In the genomic region with DNA sequence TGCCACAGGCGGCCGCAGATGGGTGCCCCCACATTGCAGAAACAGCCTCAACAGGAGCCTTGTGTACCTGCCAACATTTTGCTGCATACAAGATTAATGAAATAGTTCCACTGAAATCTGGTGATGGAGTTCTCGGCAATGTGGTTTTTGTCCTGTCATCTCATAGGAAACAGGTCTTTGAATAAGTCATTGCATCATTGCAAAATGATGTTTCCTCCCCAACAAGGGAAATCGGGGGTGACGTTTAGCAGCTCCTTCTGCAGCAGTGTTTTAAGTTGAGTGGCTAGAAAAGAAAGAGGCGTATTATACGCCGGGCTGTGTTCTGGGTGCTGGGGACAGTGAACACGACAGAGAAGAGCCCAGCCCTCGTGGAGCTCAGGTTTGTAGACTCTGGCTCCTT, we compare ENCODE assay signal across 23 cellular contexts.
A peak's percentile ranks its signal among the peaks of the same experiment; 100 is the strongest.
DNase-seq lines count a peak whose midpoint lies in the region; ATAC-seq, FAIRE-seq and TF ChIP-seq lines count a peak whose summit lies in the region.
"Had no signal": no experiment of that assay in that cellular context is flagged by ENCODE, and none has a peak within 500 bp of the region (broad histone marks: within the 10 kb centered on the region; RNA-seq: fewer than 3 reads in every experiment).

No MANE protein-coding gene starts in this region.

- CTCF ChIA-PET in K562 (lab: Yijun Ruan, JAX; ENCODE audit: low intra/inter-chr PET ratio), result no interaction called here

- no peaks in the 10 kb centered on the region for H3K36me3 Mint-ChIP-seq in activated CD4-positive, alpha-beta T cell treated with anti-CD3 and anti-CD28 coated beads, Interleukin-2, amount 10 ng/mL, durations not matched to agents 24 days and 14 days (ENCODE audit: low read depth)

- H3K9me3 ChIP-seq in K562 (replicated peaks; ENCODE audit: control insufficient read depth, insufficient read depth, low read depth, low read length) (no peaks in the 10 kb centered on the region), kidney (ENCODE audit: control insufficient read depth in 1 of 2, low read length in 2 of 2) (no peaks in the 10 kb centered on the region)
- H3K9me3 ChIP-seq: BE2C, colonic mucosa, sigmoid colon, testis had no signal

- no peak for TF ChIP-seq EP300 in K562 (IDR thresholded peaks at IDR 0.05; ENCODE audit: low read length)

- H3K36me3 ChIP-seq in K562 (ENCODE audit: control insufficient read depth, insufficient read depth, low read length), result no peaks in the 10 kb centered on the region
- H3K36me3 ChIP-seq in kidney (ENCODE audit: control insufficient read depth in 1 of 2, insufficient read depth in 2 of 2, low read length in 2 of 2), result no peaks in the 10 kb centered on the region
- H3K36me3 ChIP-seq: BE2C, colonic mucosa, sigmoid colon had no signal

- H3K4me1 ChIP-seq in K562 (replicated peaks in 1 of 2; ENCODE audit: control insufficient read depth in 2 of 2, insufficient read depth in 2 of 2, low read length in 2 of 2) (no peaks in the 10 kb centered on the region; a peak in 1 of 5 replicates), kidney (ENCODE audit: control insufficient read depth in 1 of 2, insufficient read depth in 1 of 2, low read depth in 1 of 2, low read length in 2 of 2) (peaks cover 11 to 14% of the 10 kb centered on the region in 2 donors)
- H3K4me1 ChIP-seq: testis had no signal

- peaks cover 3% of the 10 kb centered on the region; the same call in 1 of the 2 replicates for H4K20me1 ChIP-seq in K562 (replicated peaks; ENCODE audit: control insufficient read depth, insufficient read depth, low read length)

- no peak for ATAC-seq in K562
- ATAC-seq in GM19455 (IDR thresholded peaks at IDR 0.05; ENCODE audit: unreplicated experiment), result no peak
- ATAC-seq in HG03520 (IDR thresholded peaks at IDR 0.05; ENCODE audit: unreplicated experiment), result no peak
- ATAC-seq: activated CD8-positive, alpha-beta T cell treated with anti-CD3 and anti-CD28 coated beads for 36 hours; activated naive CD8-positive, alpha-beta T cell treated with anti-CD3 and anti-CD28 coated beads, Interleukin-2, amount 50 U/mL, for 24 hours; PC-3 had no signal

- TF ChIP-seq RAD21 in K562 (CRISPR knock-in tag; conservative IDR thresholded peaks at IDR 0.05 in 1 of 2, IDR thresholded peaks at IDR 0.05 in 1 of 2), result no peak

- H3K27me3 Mint-ChIP-seq in activated CD4-positive, alpha-beta T cell treated with anti-CD3 and anti-CD28 coated beads, Interleukin-2, amount 10 ng/mL, durations not matched to agents 24 days and 14 days, result no peaks in the 10 kb centered on the region
- H3K27me3 Mint-ChIP-seq: activated CD8-positive, alpha-beta T cell treated with anti-CD3 and anti-CD28 coated beads for 36 hours; activated naive CD8-positive, alpha-beta T cell treated with anti-CD3 and anti-CD28 coated beads, Interleukin-2, amount 50 U/mL, for 24 hours had no signal

- peaks cover 54 to 92% of the 10 kb centered on the region in 2 experiments for H3K27me3 ChIP-seq in K562 (ENCODE audit: control insufficient read depth in 2 of 2, insufficient read depth in 2 of 2, low read length in 2 of 2)
- H3K27me3 ChIP-seq: BE2C, colonic mucosa, sigmoid colon, testis had no signal

- 3% methylated on average over 10 of the region's 10 CpGs for WGBS in K562 (ENCODE audit: insufficient coverage, low coverage, missing lambda C conversion rate)

- H3K4me1 Mint-ChIP-seq in activated CD4-positive, alpha-beta T cell treated with anti-CD3 and anti-CD28 coated beads, Interleukin-2, amount 10 ng/mL, durations not matched to agents 24 days and 14 days, result no peaks in the 10 kb centered on the region

- no peaks in the 10 kb centered on the region for H3K9me1 ChIP-seq in K562 (ENCODE audit: control insufficient read depth, insufficient read depth, low read length)

- H2AFZ ChIP-seq in K562 (ENCODE audit: low read depth, low read length), result no peak overlapping the region

- POLR2A ChIA-PET in K562 (lab: Yijun Ruan, JAX), result no interaction called here

- DNase-seq in Daoy (ENCODE audit: low read depth) (peak; percentile 46), NCI-H226 (peak; percentile 61), K562 (ENCODE audit: extremely low read depth in 1 of 4, low spot score in 3 of 4) (no peak), kidney (peak; percentile 29), frontal cortex (ENCODE audit: low spot score in 2 of 2) (no peak)
- DNase-seq in activated CD4-positive, alpha-beta T cell treated with anti-CD3 and anti-CD28 coated beads, Interleukin-2, amount 10 ng/mL, durations not matched to agents 24 days and 14 days, result no peak
- DNase-seq: activated CD8-positive, alpha-beta T cell treated with anti-CD3 and anti-CD28 coated beads for 36 hours; activated naive CD8-positive, alpha-beta T cell treated with anti-CD3 and anti-CD28 coated beads, Interleukin-2, amount 50 U/mL, for 24 hours; activated T-cell treated with anti-CD3 and anti-CD28 coated beads, Interleukin-2, amount 50 U/mL, for 48 hours; BE2C; colonic mucosa; DMS153; HCEC 1CT; midbrain; NCI-H2081 treated with DMSO at 0.1 percent for 48 hours; NCI-H526 treated with DMSO at 0.1 percent for 48 hours; occipital lobe; PC-3; sigmoid colon; testis had no signal

- intact Hi-C loops in K562 (cut with micrococcal nuclease) (no loop called here), kidney (cut with DNase I) (no loop called here)
- intact Hi-C loops in activated CD4-positive, alpha-beta T cell treated with anti-CD3 and anti-CD28 coated beads, Interleukin-2, amount 10 ng/mL, durations not matched to agents 24 days and 14 days (cut with micrococcal nuclease), result no loop called here

- H3K27ac ChIP-seq in K562 (ENCODE audit: extremely low read depth, low read depth, low read length) (no peak overlapping the region), kidney (ENCODE audit: low read depth in 2 of 2, low read length in 2 of 2) (no peak overlapping the region)
- H3K27ac ChIP-seq: colonic mucosa, testis had no signal

- TF ChIP-seq CTCF in K562 (IDR thresholded peaks at IDR 0.05 in 2 of 3, conservative IDR thresholded peaks at IDR 0.05 in 1 of 3; ENCODE audit: insufficient read depth in 2 of 3, low read depth in 1 of 3, low read length in 3 of 3) (no peak), kidney (IDR thresholded peaks at IDR 0.05; ENCODE audit: borderline replicate concordance, extremely low read depth, insufficient read depth) (no peak)

- BruUV-seq in K562 (replicated peaks; lab: Mats Ljungman, UMichigan), result no TSS peak

- H3K79me2 ChIP-seq in K562 (ENCODE audit: control insufficient read depth, insufficient read depth, low read length), result no peaks in the 10 kb centered on the region

- no peak overlapping the region for H3K4me2 ChIP-seq in K562 (ENCODE audit: insufficient read depth, low read length)

- H3K4me3 Mint-ChIP-seq in activated CD4-positive, alpha-beta T cell treated with anti-CD3 and anti-CD28 coated beads, Interleukin-2, amount 10 ng/mL, durations not matched to agents 24 days and 14 days, result no peak overlapping the region
- H3K4me3 Mint-ChIP-seq: activated CD8-positive, alpha-beta T cell treated with anti-CD3 and anti-CD28 coated beads for 36 hours; activated naive CD8-positive, alpha-beta T cell treated with anti-CD3 and anti-CD28 coated beads, Interleukin-2, amount 50 U/mL, for 24 hours had no signal

- H3K9me3 Mint-ChIP-seq in activated CD4-positive, alpha-beta T cell treated with anti-CD3 and anti-CD28 coated beads, Interleukin-2, amount 10 ng/mL, durations not matched to agents 24 days and 14 days, result no peaks in the 10 kb centered on the region
- H3K9me3 Mint-ChIP-seq: activated CD8-positive, alpha-beta T cell treated with anti-CD3 and anti-CD28 coated beads for 36 hours; activated naive CD8-positive, alpha-beta T cell treated with anti-CD3 and anti-CD28 coated beads, Interleukin-2, amount 50 U/mL, for 24 hours had no signal

- H3K4me3 ChIP-seq in K562 (no peak overlapping the region), kidney (ENCODE audit: low read length in 2 of 2) (no peak overlapping the region)
- H3K4me3 ChIP-seq: colonic mucosa, sigmoid colon, testis had no signal

- no peak for TF ChIP-seq POLR2A in K562 (conservative IDR thresholded peaks at IDR 0.05)

- no peak for FAIRE-seq in K562 (lab: Jason Lieb, UNC)
- no peak for FAIRE-seq in kidney (lab: Jason Lieb, UNC)
- FAIRE-seq in frontal cortex (lab: Jason Lieb, UNC), result no peak
- FAIRE-seq: endothelial cell of umbilical vein had no signal

- in situ Hi-C loops in K562 (cut with MboI), result no loop called here

- H3K27ac Mint-ChIP-seq in activated CD4-positive, alpha-beta T cell treated with anti-CD3 and anti-CD28 coated beads, Interleukin-2, amount 10 ng/mL, durations not matched to agents 24 days and 14 days, result no peak overlapping the region
- H3K27ac Mint-ChIP-seq: activated CD8-positive, alpha-beta T cell treated with anti-CD3 and anti-CD28 coated beads for 36 hours; activated naive CD8-positive, alpha-beta T cell treated with anti-CD3 and anti-CD28 coated beads, Interleukin-2, amount 50 U/mL, for 24 hours had no signal

- H3K9ac ChIP-seq in K562 (ENCODE audit: insufficient read depth in 1 of 2, low read depth in 2 of 2, low read length in 2 of 2) (no peak overlapping the region), kidney (ENCODE audit: low read length in 2 of 2) (no peak overlapping the region)

TF ChIP-seq in K562, 482 proteins besides CTCF, POLR2A, EP300 and RAD21:
- TF ChIP-seq, protein P1, sequence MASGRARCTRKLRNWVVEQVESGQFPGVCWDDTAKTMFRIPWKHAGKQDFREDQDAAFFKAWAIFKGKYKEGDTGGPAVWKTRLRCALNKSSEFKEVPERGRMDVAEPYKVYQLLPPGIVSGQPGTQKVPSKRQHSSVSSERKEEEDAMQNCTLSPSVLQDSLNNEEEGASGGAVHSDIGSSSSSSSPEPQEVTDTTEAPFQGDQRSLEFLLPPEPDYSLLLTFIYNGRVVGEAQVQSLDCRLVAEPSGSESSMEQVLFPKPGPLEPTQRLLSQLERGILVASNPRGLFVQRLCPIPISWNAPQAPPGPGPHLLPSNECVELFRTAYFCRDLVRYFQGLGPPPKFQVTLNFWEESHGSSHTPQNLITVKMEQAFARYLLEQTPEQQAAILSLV (tag; IDR thresholded peaks at IDR 0.05), result no peak
- TF ChIP-seq TBP (optimal IDR thresholded peaks at IDR 0.05; ENCODE audit: low read depth, low read length) (no peak), ARHGAP35 (IDR thresholded peaks at IDR 0.05; ENCODE audit: partially characterized antibody) (no peak), CEBPB (tag; IDR thresholded peaks at IDR 0.05) (peak; percentile 56; the same call in 1 of the 2 replicates), ZNF232 (CRISPR knock-in tag; IDR thresholded peaks at IDR 0.05) (no peak), PURB (CRISPR knock-in tag; IDR thresholded peaks at IDR 0.05; ENCODE audit: low read depth) (no peak), CEBPG (CRISPR knock-in tag; IDR thresholded peaks at IDR 0.05) (no peak), CEBPG (tag; conservative IDR thresholded peaks at IDR 0.05 in 1 of 2, IDR thresholded peaks at IDR 0.05 in 1 of 2) (peak; percentile 35 to 76; a peak in 3 of 4 replicates)

Comparison
In these comparisons a context has a peak if more than half of its experiments do, and no peak if none do; other contexts are left out.
1. DNase-seq: peak in Daoy (single experiment), NCI-H226 (single experiment) and kidney (single experiment); none in K562 (0 of 4), activated CD4-positive, alpha-beta T cell treated with anti-CD3 and anti-CD28 coated beads, Interleukin-2, amount 10 ng/mL, durations not matched to agents 24 days and 14 days (single experiment) and frontal cortex (0 of 2).